Comparison of ENCODE assay signal across 16 cellular contexts in the genomic region with DNA sequence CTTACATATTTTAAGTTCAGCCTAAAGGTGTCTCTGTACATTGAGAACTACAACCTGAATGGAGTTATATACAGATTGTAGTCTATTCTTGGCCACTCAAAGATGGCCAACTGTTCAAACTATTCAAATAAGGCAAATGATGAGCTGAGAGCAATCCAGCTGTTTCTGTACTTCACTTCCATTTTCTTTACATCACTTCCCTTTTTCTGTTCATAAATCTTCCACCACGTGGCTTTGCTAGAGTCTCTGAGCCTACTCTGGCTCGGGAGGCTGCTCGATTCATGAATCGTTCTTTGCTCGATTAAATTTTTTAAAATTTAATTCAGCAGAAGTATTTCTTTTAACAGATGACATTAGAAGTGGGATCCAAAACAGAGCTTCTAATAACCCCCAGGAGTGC.
"Had no signal": no experiment of that assay in that cellular context is flagged by ENCODE, and none has a peak within 500 bp of the region (broad histone marks: within the 10 kb centered on the region; RNA-seq: fewer than 3 reads in every experiment).

No MANE protein-coding gene starts in this region.

- H3K9me3 ChIP-seq: lower lobe of right lung, sigmoid colon, stomach, testis had no signal

- H3K4me1 Mint-ChIP-seq: activated naive CD8-positive, alpha-beta T cell treated with anti-CD3 and anti-CD28 coated beads for 36 hours; immature natural killer cell had no signal

- H3K27ac ChIP-seq: coronary artery, lower lobe of right lung, sigmoid colon, stomach, testis had no signal

- DNase-seq: activated CD4-positive, alpha-beta T cell treated with anti-CD3 and anti-CD28 coated beads, Interleukin-2, amount 50 U/mL, for 1 hour; activated CD8-positive, alpha-beta memory T cell treated with anti-CD3 and anti-CD28 coated beads for 24 hours; activated naive CD8-positive, alpha-beta T cell treated with anti-CD3 and anti-CD28 coated beads for 36 hours; central memory CD4-positive, alpha-beta T cell; foreskin fibroblast; immature natural killer cell; left colon; lower lobe of right lung; sigmoid colon; stimulated activated CD4-positive, alpha-beta T cell treated with anti-CD3 and anti-CD28 coated beads, Interleukin-1b, Interleukin-23, amount 100 ng/mL, for 48 hours; stomach; testis had no signal

- H3K9me3 Mint-ChIP-seq: activated T-helper 1 cell treated with anti-CD3 and anti-CD28 coated beads, Interleukin-12 subunit alpha, Interleukin-12 subunit beta, Interleukin-2, Interleukin-4 antibody, amounts not matched to agents 30 ng/mL and 10 ng/mL and 1 ng/mL, durations not matched to agents 14 hours and 24 hours and 36 hours; brain had no signal

- H3K27me3 Mint-ChIP-seq: activated naive CD8-positive, alpha-beta T cell treated with anti-CD3 and anti-CD28 coated beads for 36 hours; brain had no signal

- H3K27me3 ChIP-seq: sigmoid colon, stomach, testis had no signal

- H3K36me3 ChIP-seq: lower lobe of right lung, sigmoid colon, stomach had no signal

- H3K36me3 Mint-ChIP-seq: activated naive CD8-positive, alpha-beta T cell treated with anti-CD3 and anti-CD28 coated beads for 36 hours; brain; immature natural killer cell; mesothelial cell of epicardium had no signal

- H3K4me3 ChIP-seq: coronary artery, lower lobe of right lung, sigmoid colon, stomach, testis had no signal

- H3K4me3 Mint-ChIP-seq: activated naive CD8-positive, alpha-beta T cell treated with anti-CD3 and anti-CD28 coated beads for 36 hours; activated T-helper 1 cell treated with anti-CD3 and anti-CD28 coated beads, Interleukin-12 subunit alpha, Interleukin-12 subunit beta, Interleukin-2, Interleukin-4 antibody, amounts not matched to agents 30 ng/mL and 10 ng/mL and 1 ng/mL, durations not matched to agents 14 hours and 24 hours and 36 hours; brain; immature natural killer cell; mesothelial cell of epicardium had no signal

- H3K4me1 ChIP-seq: lower lobe of right lung, sigmoid colon, stomach, testis had no signal

- H3K27ac Mint-ChIP-seq: activated naive CD8-positive, alpha-beta T cell treated with anti-CD3 and anti-CD28 coated beads for 36 hours; activated T-helper 1 cell treated with anti-CD3 and anti-CD28 coated beads, Interleukin-12 subunit alpha, Interleukin-12 subunit beta, Interleukin-2, Interleukin-4 antibody, amounts not matched to agents 30 ng/mL and 10 ng/mL and 1 ng/mL, durations not matched to agents 14 hours and 24 hours and 36 hours; brain; immature natural killer cell; mesothelial cell of epicardium had no signal
